ENCODE assay signal across 15 cellular contexts in the genomic region with DNA sequence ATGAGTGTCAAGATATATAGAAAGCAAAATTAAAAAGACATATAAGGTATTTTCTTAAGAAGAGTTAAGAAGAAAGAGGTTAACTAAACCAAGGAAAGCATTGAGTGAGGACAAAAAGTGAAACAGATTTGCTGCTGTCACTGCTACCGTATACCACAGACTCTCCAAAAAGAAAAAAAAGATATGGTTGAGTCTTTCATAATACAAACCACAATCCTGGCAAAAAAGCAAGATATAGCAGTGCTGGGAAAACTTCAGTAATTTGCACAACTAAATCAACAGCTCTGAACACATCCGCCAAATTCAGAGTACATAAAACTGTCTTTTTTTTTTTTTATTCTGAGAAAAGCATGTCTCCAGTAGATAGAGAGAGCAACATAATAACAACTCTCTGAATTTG.
DNase-seq lines count a peak whose midpoint lies in the region; ATAC-seq and TF ChIP-seq lines count a peak whose summit lies in the region.
"Had no signal": no experiment of that assay in that cellular context is flagged by ENCODE, and none has a peak within 500 bp of the region (broad histone marks: within the 10 kb centered on the region; RNA-seq: fewer than 3 reads in every experiment).

No MANE protein-coding gene starts in this region.

- H3K79me2 ChIP-seq in OCI-LY1 (ENCODE audit: insufficient read depth, low read length), result no peaks in the 10 kb centered on the region

- peak overlapping the region; percentile 64 for H2AFZ ChIP-seq in OCI-LY1 (ENCODE audit: low read length)

- no peaks in the 10 kb centered on the region for H3K27me3 ChIP-seq in OCI-LY1 (ENCODE audit: insufficient read depth, low read length)

- H4K20me1 ChIP-seq in OCI-LY1 (ENCODE audit: insufficient read depth, low read length), result no peaks in the 10 kb centered on the region

- DNase-seq in GM04504 (ENCODE audit: low read depth) (peak; percentile 73), fibroblast of gingiva (ENCODE audit: low read depth) (peak; percentile 83), renal cortical epithelial cell (ENCODE audit: low read depth) (peak; percentile 57), D341Med (ENCODE audit: low spot score) (no peak), NCI-H82 treated with DMSO at 0.1 percent for 48 hours (lab: John Stamatoyannopoulos, UW; ENCODE audit: unreplicated experiment) (no peak)
- DNase-seq: activated gamma-delta T cell; CD8-positive, alpha-beta T cell; glutamatergic neuron; GOT3; NCI-H187 treated with DMSO at 0.1 percent for 48 hours; NCI-H82; stimulated activated naive CD8-positive, alpha-beta T cell treated with anti-CD3 and anti-CD28 coated beads, Interleukin-15, Interleukin-2, amounts not matched to agents 100 U/mL and 50 U/mL, for 24 hours had no signal

- H3K4me2 ChIP-seq in OCI-LY1 (ENCODE audit: low read length), result peak overlapping the region; percentile 11; the same call in 1 of the 2 replicates
- H3K4me2 ChIP-seq: KMS-11 had no signal

- no peak for TF ChIP-seq CTCF in OCI-LY1 (IDR thresholded peaks at IDR 0.05; ENCODE audit: low read length)

- no peak overlapping the region for H3K4me3 ChIP-seq in OCI-LY1 (ENCODE audit: low read depth, low read length, poor library complexity, severe bottlenecking)

- H3K4me1 ChIP-seq in OCI-LY1 (ENCODE audit: insufficient read depth, low read length, severe bottlenecking), result peaks cover 14% of the 10 kb centered on the region

- H3K9me2 ChIP-seq in OCI-LY1 (ENCODE audit: low read depth, low read length), result no peaks in the 10 kb centered on the region

- no peaks in the 10 kb centered on the region for H3F3A ChIP-seq in OCI-LY1 (ENCODE audit: insufficient read depth, low read length)

- no peak overlapping the region for H3K27ac ChIP-seq in OCI-LY1 (ENCODE audit: low read depth, low read length, poor library complexity, severe bottlenecking)
- H3K27ac ChIP-seq: KMS-11 had no signal

- peaks cover 3% of the 10 kb centered on the region; the same call in 1 of the 2 replicates for H3K9me3 ChIP-seq in OCI-LY1 (ENCODE audit: low read length)

- H3K9ac ChIP-seq in OCI-LY1 (ENCODE audit: low read length), result no peak overlapping the region
- H3K9ac ChIP-seq: KMS-11 had no signal

- H3K36me3 ChIP-seq in OCI-LY1 (ENCODE audit: insufficient read depth, low read length), result no peaks in the 10 kb centered on the region

- no peak for ATAC-seq in GM21825 (IDR thresholded peaks at IDR 0.05; ENCODE audit: unreplicated experiment)
- ATAC-seq: CD8-positive, alpha-beta T cell; stimulated activated naive CD8-positive, alpha-beta T cell treated with anti-CD3 and anti-CD28 coated beads, Interleukin-15, Interleukin-2, amounts not matched to agents 100 U/mL and 50 U/mL, for 24 hours had no signal

Comparison
In these comparisons a context has a peak if more than half of its experiments do, and no peak if none do; other contexts are left out.
1. DNase-seq: peak in GM04504 (single experiment), fibroblast of gingiva (single experiment) and renal cortical epithelial cell (single experiment); none in D341Med (single experiment) and NCI-H82 treated with DMSO at 0.1 percent for 48 hours (single experiment).